Comparison of ENCODE assay signal across 8 cellular contexts in the genomic region with DNA sequence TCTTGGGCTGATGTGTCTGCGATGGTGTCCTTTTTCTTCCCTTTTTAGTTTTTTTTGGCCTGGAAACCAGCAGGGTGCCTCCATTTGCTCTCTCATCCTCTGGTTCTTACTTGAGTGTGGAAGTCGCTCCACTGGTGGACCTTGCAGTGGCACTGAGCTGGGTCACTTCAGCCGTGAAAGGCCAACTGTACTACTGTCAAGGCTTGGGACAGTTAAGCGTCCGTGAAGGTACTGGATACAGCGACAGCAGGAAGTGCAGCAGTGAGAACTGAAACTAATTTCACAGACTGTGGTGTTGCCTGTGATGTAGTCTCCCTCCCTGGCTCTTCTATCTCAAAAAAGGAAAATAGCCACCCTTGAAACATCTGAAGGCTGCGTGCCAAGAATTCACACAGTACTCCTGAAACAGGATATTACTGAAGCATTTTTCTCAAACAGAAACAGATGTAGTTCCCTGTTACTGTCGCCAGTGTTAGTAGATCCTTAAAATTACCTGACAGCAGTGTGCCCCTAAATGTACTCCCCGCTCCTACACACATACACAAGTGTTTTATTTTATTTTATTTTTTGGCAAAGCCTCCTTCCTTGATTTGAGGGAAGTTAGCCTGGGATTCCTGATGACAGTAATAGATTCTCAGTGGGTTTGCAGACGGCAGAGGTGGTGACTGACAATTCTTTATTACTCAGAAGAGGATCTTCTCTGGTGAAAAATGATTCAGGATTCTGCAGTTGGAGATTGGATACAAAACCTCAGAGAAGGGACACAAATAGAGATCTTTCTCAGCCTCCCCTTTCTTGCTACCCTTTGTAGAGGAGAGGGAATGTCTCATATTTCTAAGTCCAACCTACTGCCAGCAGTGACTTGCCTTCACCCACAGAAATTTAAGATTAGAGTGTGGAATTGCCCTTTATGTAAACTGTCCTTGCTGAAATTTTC. TPM values are rescaled to one million over a fixed set of nuclear protein-coding genes. Genes with fewer than 3 reads are reported as not detected.
A peak's percentile ranks its signal among the peaks of the same experiment; 100 is the strongest.
DNase-seq lines count a peak whose midpoint lies in the region; ATAC-seq, FAIRE-seq and TF ChIP-seq lines count a peak whose summit lies in the region.

No MANE protein-coding gene starts in this region.

- H3K27ac Mint-ChIP-seq in Calu3 (ENCODE audit: unreplicated experiment), result peak overlapping the region; percentile 39

- peak; percentile 40 for ATAC-seq in GM19324 (IDR thresholded peaks at IDR 0.05; ENCODE audit: low FRiP score, unreplicated experiment)
- peak; percentile 47 for ATAC-seq in HG03439 (IDR thresholded peaks at IDR 0.05; ENCODE audit: unreplicated experiment)
- ATAC-seq in right lobe of liver, result peak; percentile 29 to 56 (median 38)

- no peak for FAIRE-seq in urothelium cell line (lab: Jason Lieb, UNC)

- CTCF ChIA-PET in Calu3 (lab: Charles Lee), result interaction anchor here (0.6 to 0.7 kb wide), 2 partner anchors 158 to 798 kb away, joined by 3 read pairs; no protein-coding TSS in a partner anchor

- H3K36me3 ChIP-seq in right lobe of liver (no peaks in the 10 kb centered on the region), testis (ENCODE audit: low read depth, missing control alignments) (no peaks in the 10 kb centered on the region)

- H3K4me3 ChIP-seq in cardiac fibroblast (replicated peaks in 1 of 2; ENCODE audit: low read depth in 2 of 2, low read length in 2 of 2) (peak overlapping the region; percentile 15 to 92), right lobe of liver (no peak overlapping the region), testis (no peak overlapping the region)

- WGBS in right lobe of liver (ENCODE audit: insufficient coverage, low coverage, low lambda C conversion rate, missing lambda C conversion rate), result 30% methylated on average over 9 of the region's 10 CpGs
- WGBS in testis, 2 donors, result 25 to 40% methylated on average over 10 of the region's 10 CpGs

- H3K4me1 ChIP-seq in right lobe of liver (peaks cover 0 to 47% (median 30%) of the 10 kb centered on the region in 4 donors), testis (peaks cover 45% of the 10 kb centered on the region)

- H3K36me3 Mint-ChIP-seq in Calu3 (ENCODE audit: insufficient read depth, unreplicated experiment), result peaks cover 26% of the 10 kb centered on the region

- H3K27ac ChIP-seq in right lobe of liver (peak overlapping the region; percentile 1 to 72 (median 70)), testis (peak overlapping the region; percentile 35 to 81)

- H3K9me3 Mint-ChIP-seq in Calu3 (ENCODE audit: low read depth, unreplicated experiment), result no peaks in the 10 kb centered on the region

- H3K9me3 ChIP-seq in right lobe of liver (no peaks in the 10 kb centered on the region), testis (no peaks in the 10 kb centered on the region)

- no peaks in the 10 kb centered on the region for H3K27me3 ChIP-seq in right lobe of liver
- H3K27me3 ChIP-seq in testis, result no peaks in the 10 kb centered on the region

- peaks cover 78% of the 10 kb centered on the region for H3K4me1 Mint-ChIP-seq in Calu3 (ENCODE audit: low read depth, unreplicated experiment)

- DNase-seq in Calu3 (peak; percentile 34), RPMI7951 (ENCODE audit: low read depth) (peak; percentile 82), cardiac fibroblast (ENCODE audit: low read depth in 2 of 2) (peak; percentile 82 to 85), right lobe of liver (peak in 2 of 3 donors; percentile 31 to 65), testis (peak; percentile 79), urothelium cell line (ENCODE audit: low spot score) (no peak)

- TF ChIP-seq CTCF in Calu3 (IDR thresholded peaks at IDR 0.05; ENCODE audit: unreplicated experiment), result no peak
- TF ChIP-seq CTCF in cardiac fibroblast (IDR thresholded peaks at IDR 0.05; ENCODE audit: low read depth, low read length), result no peak
- TF ChIP-seq CTCF in right lobe of liver (IDR thresholded peaks at IDR 0.05), result peak in 1 of 4 donors; percentile 22
- TF ChIP-seq CTCF in testis (IDR thresholded peaks at IDR 0.05), result no peak

- H3K27me3 Mint-ChIP-seq in Calu3 (ENCODE audit: unreplicated experiment), result no peaks in the 10 kb centered on the region

- peak overlapping the region; percentile 60 for H3K4me3 Mint-ChIP-seq in Calu3 (ENCODE audit: low read depth, unreplicated experiment)

- intact Hi-C loops in Calu3 (cut with micrococcal nuclease; ENCODE audit: unreplicated experiment), result no loop called here
- intact Hi-C loops in right lobe of liver (cut with DNase I), result no loop called here
- intact Hi-C loops in testis (cut with DNase I; ENCODE audit: low total_unique reads), result no loop called here

- TF ChIP-seq POLR2A in right lobe of liver (IDR thresholded peaks at IDR 0.05) (no peak), testis (IDR thresholded peaks at IDR 0.05) (no peak)

- BruUV-seq in Calu3 (replicated peaks; lab: Mats Ljungman, UMichigan), result no TSS peak

RNA-seq across cellular contexts. Expression of a gene that starts 4.3 kb away (rescaled TPM):
- total RNA-seq in Calu3 (2022) (44.7 and 45.5 TPM in 2 replicates), right lobe of liver (10 to 100 TPM in 5 of 6 experiments, 1 to 10 TPM in 1; 9.6 to 17.4 (median 12.5) TPM), testis (10 to 100 TPM; 38.7 to 39.5 TPM)
- 3.9 and 5.8 TPM in 2 replicates for total RNA-seq in RPMI7951 (2014; rRNA removed; shearing (Covaris generic))
- polyA plus RNA-seq in testis (ENCODE audit: insufficient read depth, low read depth, low replicate concordance), result 27.7 TPM

RNA-seq across cellular contexts. Expression of a gene that starts 41.1 kb away (rescaled TPM):
- total RNA-seq in Calu3 (2022), result not detected in 2 replicates
- total RNA-seq in RPMI7951 (2014; rRNA removed; shearing (Covaris generic)), result not detected in 2 replicates
- total RNA-seq in right lobe of liver, result under 1 TPM in 3 of 6 experiments, not detected in 3; 0.06 to 0.11 (median 0.07) TPM
- total RNA-seq in testis, result 1 to 10 TPM; 1.7 to 1.9 TPM
- polyA plus RNA-seq in testis (ENCODE audit: insufficient read depth, low read depth, low replicate concordance), result 0.63 TPM

Comparison
In these comparisons a context has a peak if more than half of its experiments do, and no peak if none do; other contexts are left out.
1. H3K4me3 ChIP-seq: peak in cardiac fibroblast (2 of 2); none in right lobe of liver (0 of 3) and testis (0 of 2).
2. Peak in every context shown above with its lines, with median percentiles within 50 percentile points of each other: ATAC-seq.